Comparison of ENCODE assay signal across 9 cellular contexts in the genomic region with DNA sequence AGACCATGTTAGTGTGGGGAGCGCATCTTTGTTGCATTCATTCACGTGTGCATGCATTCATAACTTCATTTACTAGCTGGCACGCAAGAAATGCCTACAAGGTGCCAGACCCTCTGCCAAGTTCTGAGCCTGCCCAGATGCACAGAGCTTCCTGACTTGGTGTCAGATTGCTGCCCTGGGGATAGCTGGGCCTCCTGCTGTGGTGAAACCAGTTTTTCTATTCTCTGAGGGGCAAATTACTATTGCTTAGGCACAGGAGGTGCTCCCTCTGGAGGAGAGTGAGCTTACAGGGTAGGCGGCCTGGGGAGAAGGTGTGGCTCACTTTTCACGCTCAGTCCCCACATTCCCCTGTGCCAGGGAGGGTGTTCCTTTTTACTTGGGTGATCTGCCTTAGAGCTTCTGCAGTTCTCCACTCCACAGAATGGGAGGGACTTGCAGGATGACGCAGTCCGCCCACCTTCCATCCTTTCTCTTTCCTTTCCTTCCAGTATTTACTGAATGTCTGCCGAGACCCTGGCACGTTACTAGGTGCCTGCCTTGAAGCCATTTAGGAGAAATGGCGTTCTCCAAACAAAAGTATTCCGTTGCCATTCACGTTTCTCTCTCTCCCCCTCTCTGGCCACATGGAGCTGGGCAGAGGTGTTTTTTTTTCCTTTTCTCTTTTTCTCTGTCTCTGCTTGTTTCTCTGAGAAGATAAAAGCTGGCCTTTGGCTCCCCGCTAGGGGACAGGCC. TPM values are rescaled to one million over a fixed set of nuclear protein-coding genes. Genes with fewer than 3 reads are reported as not detected.
DNase-seq lines count a peak whose midpoint lies in the region; ATAC-seq and TF ChIP-seq lines count a peak whose summit lies in the region.
"Had no signal": no experiment of that assay in that cellular context is flagged by ENCODE, and none has a peak within 500 bp of the region (broad histone marks: within the 10 kb centered on the region; RNA-seq: fewer than 3 reads in every experiment).

No MANE protein-coding gene starts in this region.

- TF ChIP-seq CTCF in PC-3 (conservative IDR thresholded peaks at IDR 0.05; ENCODE audit: low read depth, low read length), result peak; percentile 66
- TF ChIP-seq CTCF in fibroblast of lung (conservative IDR thresholded peaks at IDR 0.05 in 1 of 2, IDR thresholded peaks at IDR 0.05 in 1 of 2; ENCODE audit: low read depth in 1 of 2, low read length in 2 of 2), result peak in 1 of 2 donors; percentile 34
- peak; percentile 35 for TF ChIP-seq CTCF in neural progenitor cell (IDR thresholded peaks at IDR 0.05)

- H3F3A ChIP-seq in PC-3 (ENCODE audit: low read length, unreplicated experiment), result no peaks in the 10 kb centered on the region
- H3F3A ChIP-seq in neural progenitor cell (ENCODE audit: low read depth), result peaks cover 25% of the 10 kb centered on the region

- POLR2A ChIA-PET in PC-3 (lab: Charles Lee; ENCODE audit: unreplicated experiment), result interaction anchor here (0.5 kb wide), 1 partner anchor 310 kb away, joined by 5 read pairs; no protein-coding TSS in a partner anchor

- H3K79me2 ChIP-seq in PC-3 (ENCODE audit: low read length), result no peaks in the 10 kb centered on the region
- no peaks in the 10 kb centered on the region for H3K79me2 ChIP-seq in fibroblast of lung (ENCODE audit: control insufficient read depth, insufficient read depth, low read length)
- no peaks in the 10 kb centered on the region for H3K79me2 ChIP-seq in neural progenitor cell (ENCODE audit: low read depth)

- H3K4me1 ChIP-seq in PC-3 (ENCODE audit: insufficient read depth, low read length) (peaks cover 14% of the 10 kb centered on the region), fibroblast of lung (ENCODE audit: control insufficient read depth, extremely low read depth, insufficient read depth, low read length) (no peaks in the 10 kb centered on the region), neural progenitor cell (peaks cover 32% of the 10 kb centered on the region)

- peak overlapping the region; percentile 96 for H3K27ac Mint-ChIP-seq in neural progenitor cell
- no peak overlapping the region for H3K27ac Mint-ChIP-seq in activated naive CD4-positive, alpha-beta T cell treated with anti-CD3 and anti-CD28 coated beads, Interleukin-2, amount 50 U/mL, for 72 hours
- H3K27ac Mint-ChIP-seq: activated naive CD8-positive, alpha-beta T cell had no signal

- no peak overlapping the region for H3K9ac ChIP-seq in PC-3 (ENCODE audit: low read length)
- no peak overlapping the region for H3K9ac ChIP-seq in fibroblast of lung (ENCODE audit: insufficient read depth, low read length)
- no peak overlapping the region for H3K9ac ChIP-seq in neural progenitor cell

- H3K4me3 Mint-ChIP-seq in neural progenitor cell, result peak overlapping the region; percentile 54
- H3K4me3 Mint-ChIP-seq: activated naive CD8-positive, alpha-beta T cell had no signal

- H2AFZ ChIP-seq in PC-3 (ENCODE audit: low read length), result peak overlapping the region; percentile 42
- H2AFZ ChIP-seq in fibroblast of lung (ENCODE audit: low read length), result peak overlapping the region; percentile 36
- peak overlapping the region; percentile 80 for H2AFZ ChIP-seq in neural progenitor cell (replicated peaks)

- no peaks in the 10 kb centered on the region for H4K20me1 ChIP-seq in PC-3 (ENCODE audit: low read length)
- H4K20me1 ChIP-seq in fibroblast of lung (ENCODE audit: control insufficient read depth, extremely low read depth, insufficient read depth, low read length), result no peaks in the 10 kb centered on the region
- no peaks in the 10 kb centered on the region for H4K20me1 ChIP-seq in neural progenitor cell (ENCODE audit: low read depth)

- peaks cover 17% of the 10 kb centered on the region for H3K27me3 Mint-ChIP-seq in neural progenitor cell (ENCODE audit: insufficient read depth, low read depth)

- H3K36me3 ChIP-seq in PC-3 (ENCODE audit: low read depth, low read length) (no peaks in the 10 kb centered on the region), fibroblast of lung (ENCODE audit: control insufficient read depth, insufficient read depth, low read length) (no peaks in the 10 kb centered on the region), neural progenitor cell (no peaks in the 10 kb centered on the region)

- ATAC-seq in PC-3 (peak; percentile 96), GM21447 (IDR thresholded peaks at IDR 0.05; ENCODE audit: unreplicated experiment) (no peak), GM21576 (IDR thresholded peaks at IDR 0.05; ENCODE audit: unreplicated experiment) (no peak)
- no peak for ATAC-seq in activated naive CD4-positive, alpha-beta T cell treated with anti-CD3 and anti-CD28 coated beads, Interleukin-2, amount 50 U/mL, for 72 hours

- H3K36me3 Mint-ChIP-seq in neural progenitor cell, result no peaks in the 10 kb centered on the region
- H3K36me3 Mint-ChIP-seq in activated naive CD4-positive, alpha-beta T cell treated with anti-CD3 and anti-CD28 coated beads, Interleukin-2, amount 50 U/mL, for 72 hours, result no peaks in the 10 kb centered on the region
- H3K36me3 Mint-ChIP-seq: activated naive CD8-positive, alpha-beta T cell had no signal

- H3K9me3 Mint-ChIP-seq in neural progenitor cell, result no peaks in the 10 kb centered on the region
- no peaks in the 10 kb centered on the region for H3K9me3 Mint-ChIP-seq in activated naive CD4-positive, alpha-beta T cell treated with anti-CD3 and anti-CD28 coated beads, Interleukin-2, amount 50 U/mL, for 72 hours

- H3K4me1 Mint-ChIP-seq in neural progenitor cell, result peaks cover 33% of the 10 kb centered on the region

- H3K4me3 ChIP-seq in PC-3 (ENCODE audit: low read length), result no peak overlapping the region
- H3K4me3 ChIP-seq in fibroblast of lung (replicated peaks in 1 of 4; ENCODE audit: control extremely low read depth in 1 of 4, insufficient read depth in 1 of 4, low read depth in 3 of 4, low read length in 4 of 4), result no peak overlapping the region
- peak overlapping the region; percentile 27 for H3K4me3 ChIP-seq in neural progenitor cell

- no peaks in the 10 kb centered on the region for H3K27me3 ChIP-seq in PC-3 (ENCODE audit: low read length)
- H3K27me3 ChIP-seq in fibroblast of lung (ENCODE audit: control insufficient read depth, insufficient read depth, low read length), result no peaks in the 10 kb centered on the region
- H3K27me3 ChIP-seq in neural progenitor cell, result no peaks in the 10 kb centered on the region

- intact Hi-C loops in PC-3 (cut with micrococcal nuclease), result loop anchor here (1.0 kb wide), 1 partner anchor 146 kb away; no protein-coding TSS in a partner anchor

- H3K27ac ChIP-seq in PC-3 (ENCODE audit: low read length), result peak overlapping the region; percentile 37; the same call in 1 of the 2 replicates
- H3K27ac ChIP-seq in fibroblast of lung (ENCODE audit: insufficient read depth, low read length), result peak overlapping the region; percentile 23
- peak overlapping the region; percentile 51 for H3K27ac ChIP-seq in neural progenitor cell

- peak overlapping the region; percentile 35 for H3K4me2 ChIP-seq in PC-3 (ENCODE audit: low read length)
- peak overlapping the region; percentile 33 for H3K4me2 ChIP-seq in fibroblast of lung (ENCODE audit: extremely low read depth, insufficient read depth, low read length)
- peak overlapping the region; percentile 72 for H3K4me2 ChIP-seq in neural progenitor cell

- DNase-seq in A172 (ENCODE audit: low spot score), result peak; percentile 37
- peak; percentile 52 for DNase-seq in HT-29 (ENCODE audit: low spot score)
- peak; percentile 91 for DNase-seq in PC-3
- peak; percentile 38 to 71 for DNase-seq in fibroblast of lung (ENCODE audit: low read depth in 2 of 2)
- peak; percentile 66 for DNase-seq in neural progenitor cell (ENCODE audit: low spot score)
- DNase-seq in activated naive CD4-positive, alpha-beta T cell treated with anti-CD3 and anti-CD28 coated beads, Interleukin-2, amount 50 U/mL, for 72 hours (ENCODE audit: low spot score in 2 of 2), result no peak

- no TSS peak for BruUV-seq in PC-3 (replicated peaks; lab: Mats Ljungman, UMichigan)

- no peaks in the 10 kb centered on the region for H3K9me2 ChIP-seq in PC-3 (replicated peaks; ENCODE audit: low read length)

- CTCF ChIA-PET in PC-3 (lab: Charles Lee), result interaction anchor here (0.6 kb wide), 2 partner anchors 20 to 473 kb away, joined by 3 read pairs; a partner anchor contains a TSS

- H3K9me3 ChIP-seq in PC-3 (ENCODE audit: low read length), result no peaks in the 10 kb centered on the region
- no peaks in the 10 kb centered on the region for H3K9me3 ChIP-seq in fibroblast of lung (ENCODE audit: control insufficient read depth, insufficient read depth, low read depth, low read length)
- H3K9me3 ChIP-seq in neural progenitor cell (ENCODE audit: low read depth), result no peaks in the 10 kb centered on the region

RNA-seq across cellular contexts. Expression of a gene that starts 27.9 kb away (rescaled TPM):
- total RNA-seq in A172 (2014; rRNA removed; shearing (Covaris generic)), result 369 and 401 TPM in 2 replicates
- 416 and 425 TPM in 2 replicates for total RNA-seq in HT-29 (2014; rRNA removed; shearing (Covaris generic))
- 1.9 and 9.8 TPM in 2 replicates for total RNA-seq in PC-3 (2014; rRNA removed)
- total RNA-seq in fibroblast of lung, result 421 and 557 TPM in 2 replicates
- 181 and 204 TPM in 2 replicates for polyA plus RNA-seq in fibroblast of lung
- 277 and 283 TPM in 2 replicates for polyA plus RNA-seq in fibroblast of lung (2012)
- polyA minus RNA-seq in fibroblast of lung (ENCODE audit: low replicate concordance), result 382 and 541 TPM in 2 replicates
- total RNA-seq in neural progenitor cell (ENCODE audit: low replicate concordance), result 267 and 305 TPM in 2 replicates
- 100 to 1,000 TPM in 1 of 2 donors, 10 to 100 TPM in 1; 89.2 to 224 TPM for total RNA-seq in activated naive CD4-positive, alpha-beta T cell treated with anti-CD3 and anti-CD28 coated beads, Interleukin-2, amount 50 U/mL, for 72 hours

Comparison
In these comparisons a context has a peak if more than half of its experiments do, and no peak if none do; other contexts are left out.
1. DNase-seq: peak in A172 (single experiment), HT-29 (single experiment), PC-3 (single experiment), fibroblast of lung (2 of 2) and neural progenitor cell (single experiment); none in activated naive CD4-positive, alpha-beta T cell treated with anti-CD3 and anti-CD28 coated beads, Interleukin-2, amount 50 U/mL, for 72 hours (0 of 2).
2. Peak in every context shown above with its lines, with median percentiles within 50 percentile points of each other: H2AFZ ChIP-seq, H3K27ac ChIP-seq and H3K4me2 ChIP-seq.